18 cellular contexts compared by ENCODE assay signal in the genomic region with DNA sequence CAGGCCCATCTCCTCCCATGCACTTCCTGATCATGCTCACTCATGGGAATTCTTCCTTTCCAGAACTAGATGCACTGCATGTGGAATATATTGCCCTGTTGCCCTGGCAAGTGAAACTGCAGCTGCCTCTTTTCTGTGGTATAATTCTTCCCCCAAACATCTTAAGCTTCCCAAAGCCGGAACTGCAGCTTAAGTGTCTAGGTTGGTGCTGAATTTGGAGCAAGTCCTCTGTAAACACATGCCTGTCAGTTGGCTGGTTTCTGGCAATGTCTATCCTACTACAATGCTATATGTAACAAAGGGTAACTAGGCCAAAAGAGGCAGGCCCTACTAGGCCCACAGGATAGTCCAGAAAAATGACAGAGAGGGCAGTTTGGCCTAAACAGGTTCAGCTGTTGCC.
"Had no signal": no experiment of that assay in that cellular context is flagged by ENCODE, and none has a peak within 500 bp of the region (broad histone marks: within the 10 kb centered on the region; RNA-seq: fewer than 3 reads in every experiment).

No MANE protein-coding gene starts in this region.

- H3K9me3 ChIP-seq: right lobe of liver, thyroid gland had no signal

- H3K27me3 ChIP-seq: right lobe of liver, thyroid gland had no signal

- H3K4me3 Mint-ChIP-seq: activated CD8-positive, alpha-beta memory T cell treated with anti-CD3 and anti-CD28 coated beads, Interleukin-2, amount 10 ng/mL, durations not matched to agents 7 days and 5 days; activated naive CD8-positive, alpha-beta T cell treated with anti-CD3 and anti-CD28 coated beads for 36 hours; activated T-cell treated with anti-CD3 and anti-CD28 coated beads, Interleukin-2, amount 50 U/mL, for 24 hours; natural killer cell; stimulated activated naive CD8-positive, alpha-beta T cell treated with anti-CD3 and anti-CD28 coated beads, Interleukin-15, amount 100 ng/mL, for 72 hours; T-helper 2 cell treated with Interferon-gamma antibody and Interleukin-4, amounts not matched to agents 5 μg/mL and 100 μg/mL, for 36 hours had no signal

- H3K27me3 Mint-ChIP-seq: activated CD8-positive, alpha-beta memory T cell treated with anti-CD3 and anti-CD28 coated beads, Interleukin-2, amount 10 ng/mL, durations not matched to agents 7 days and 5 days; activated naive CD8-positive, alpha-beta T cell treated with anti-CD3 and anti-CD28 coated beads for 36 hours; activated T-cell treated with anti-CD3 and anti-CD28 coated beads, Interleukin-2, amount 50 U/mL, for 24 hours; progenitor cell of endocrine pancreas; stimulated activated naive CD8-positive, alpha-beta T cell treated with anti-CD3 and anti-CD28 coated beads, Interleukin-15, amount 100 ng/mL, for 72 hours had no signal

- ATAC-seq: activated CD8-positive, alpha-beta memory T cell treated with anti-CD3 and anti-CD28 coated beads, Interleukin-2, amount 10 ng/mL, durations not matched to agents 7 days and 5 days; natural killer cell; stimulated activated naive CD8-positive, alpha-beta T cell treated with anti-CD3 and anti-CD28 coated beads, Interleukin-15, amount 100 ng/mL, for 72 hours had no signal

- H3K4me1 ChIP-seq: thyroid gland had no signal

- H3K27ac ChIP-seq: thyroid gland had no signal

- DNase-seq: activated CD4-positive, alpha-beta T cell treated with anti-CD3 and anti-CD28 coated beads, Interleukin-2, amount 50 U/mL, for 4 hours; activated CD4-positive, CD25-positive, alpha-beta regulatory T cell treated with anti-CD3 and anti-CD28 coated beads, Interleukin-2, amount 50 U/mL, for 72 hours; activated CD8-positive, alpha-beta memory T cell treated with anti-CD3 and anti-CD28 coated beads, Interleukin-2, amount 10 ng/mL, durations not matched to agents 7 days and 5 days; activated gamma-delta T cell; activated naive CD8-positive, alpha-beta T cell treated with anti-CD3 and anti-CD28 coated beads for 36 hours; activated T-cell treated with anti-CD3 and anti-CD28 coated beads, Interleukin-2, amount 50 U/mL, for 24 hours; cerebellar nuclear complex; dermis blood vessel endothelial cell; hypothalamus; natural killer cell; occipital lobe; right lobe of liver; stimulated activated CD4-positive, alpha-beta T cell treated with anti-CD3 and anti-CD28 coated beads, Interleukin-2, amount 100 ng/mL, for 24 hours; stimulated activated naive CD8-positive, alpha-beta T cell treated with anti-CD3 and anti-CD28 coated beads, Interleukin-15, amount 100 ng/mL, for 72 hours; thyroid gland had no signal

- H3K9me3 Mint-ChIP-seq: activated naive CD8-positive, alpha-beta T cell treated with anti-CD3 and anti-CD28 coated beads for 36 hours; activated T-cell treated with anti-CD3 and anti-CD28 coated beads, Interleukin-2, amount 50 U/mL, for 24 hours; natural killer cell; stimulated activated naive CD8-positive, alpha-beta T cell treated with anti-CD3 and anti-CD28 coated beads, Interleukin-15, amount 100 ng/mL, for 72 hours; T-helper 2 cell treated with Interferon-gamma antibody and Interleukin-4, amounts not matched to agents 5 μg/mL and 100 μg/mL, for 36 hours had no signal

- H3K4me1 Mint-ChIP-seq: activated naive CD8-positive, alpha-beta T cell treated with anti-CD3 and anti-CD28 coated beads for 36 hours; stimulated activated naive CD8-positive, alpha-beta T cell treated with anti-CD3 and anti-CD28 coated beads, Interleukin-15, amount 100 ng/mL, for 72 hours had no signal

- H3K27ac Mint-ChIP-seq: activated CD8-positive, alpha-beta memory T cell treated with anti-CD3 and anti-CD28 coated beads, Interleukin-2, amount 10 ng/mL, durations not matched to agents 7 days and 5 days; activated naive CD8-positive, alpha-beta T cell treated with anti-CD3 and anti-CD28 coated beads for 36 hours; activated T-cell treated with anti-CD3 and anti-CD28 coated beads, Interleukin-2, amount 50 U/mL, for 24 hours; progenitor cell of endocrine pancreas; stimulated activated naive CD8-positive, alpha-beta T cell treated with anti-CD3 and anti-CD28 coated beads, Interleukin-15, amount 100 ng/mL, for 72 hours; T-helper 2 cell treated with Interferon-gamma antibody and Interleukin-4, amounts not matched to agents 5 μg/mL and 100 μg/mL, for 36 hours had no signal

- H3K4me3 ChIP-seq: lung, right lobe of liver, thyroid gland had no signal
